ENCODE assay signal across 8 cellular contexts in the genomic region with DNA sequence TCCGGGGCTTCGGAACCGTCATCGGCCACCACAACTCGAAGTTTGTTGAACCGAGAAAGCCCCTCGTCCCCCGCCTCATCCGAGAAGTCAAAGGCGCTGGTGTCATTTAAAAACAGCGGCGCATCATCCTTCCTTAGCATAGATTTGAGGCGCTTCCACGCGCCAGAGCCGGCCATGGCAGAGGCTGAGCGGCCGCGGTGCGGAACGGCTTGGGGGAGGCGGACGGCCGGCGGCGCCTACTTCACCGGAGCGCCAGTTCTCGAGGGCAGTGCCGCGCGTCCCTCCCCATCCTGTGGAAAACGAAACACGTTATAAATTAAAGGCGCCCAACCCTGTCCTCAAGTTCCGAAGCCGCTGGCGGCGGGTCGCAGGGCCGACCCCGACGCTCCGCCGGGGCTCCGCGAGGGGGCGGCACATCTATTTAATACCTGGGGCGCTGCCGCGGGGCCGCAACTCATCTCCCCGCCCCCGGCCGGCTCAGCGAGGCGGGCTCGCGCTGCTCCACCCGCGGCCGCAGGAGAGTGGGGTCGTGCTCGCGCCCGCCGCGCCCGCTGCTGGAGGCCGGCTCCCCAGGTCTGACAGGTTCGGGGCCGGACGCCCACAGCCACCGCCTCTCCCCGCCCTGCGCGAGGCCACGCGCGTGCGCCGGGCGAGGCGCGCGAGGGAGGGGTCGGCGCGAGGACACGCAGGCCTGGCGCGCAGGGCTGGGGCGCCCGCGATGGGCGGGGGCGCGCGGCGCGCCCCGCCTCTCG. TPM values are rescaled to one million over a fixed set of nuclear protein-coding genes. Genes with fewer than 3 reads are reported as not detected.
DNase-seq lines count a peak whose midpoint lies in the region; ATAC-seq and TF ChIP-seq lines count a peak whose summit lies in the region.

SLC30A4 (minus strand) TSS at position 577 of the 752 bp plus-strand sequence; CDS start at position 176, 401 bp downstream.

- CTCF ChIA-PET in Caco-2 (lab: Charles Lee): interaction anchor here (0.6 to 1.5 kb wide), 3 partner anchors 20 to 89 kb away, joined by 4 to 7 read pairs (median 6); no protein-coding TSS in a partner anchor

- peaks cover 6% of the 10 kb centered on the region; the same call in 1 of the 2 replicates for H3K4me1 ChIP-seq in Caco-2
- no peaks in the 10 kb centered on the region for H3K4me1 ChIP-seq in iPS DF 6.9 (ENCODE audit: control insufficient read depth, insufficient read depth, low read length)
- H3K4me1 ChIP-seq in gastrocnemius medialis: peaks cover 14 to 17% of the 10 kb centered on the region in 2 donors

- TF ChIP-seq POLR2A in gastrocnemius medialis (IDR thresholded peaks at IDR 0.05): peak; percentile 57 to 62

- TF ChIP-seq CTCF in Caco-2 (IDR thresholded peaks at IDR 0.05; ENCODE audit: insufficient read depth in 1 of 2, low read depth in 1 of 2, low read length in 1 of 2, severe bottlenecking in 1 of 2, unreplicated experiment in 1 of 2) (peak; percentile 26 to 37), astrocyte of the spinal cord (IDR thresholded peaks at IDR 0.05; ENCODE audit: low read depth, low read length) (peak; percentile 32), gastrocnemius medialis (IDR thresholded peaks at IDR 0.05 in 4 of 5, conservative IDR thresholded peaks at IDR 0.05 in 1 of 5) (peak in 4 of 5 experiments; percentile 6 to 54 (median 46))

- H3K4me3 ChIP-seq in Caco-2 (ENCODE audit: low read depth, low read length) (peak within 1 kb of the TSS; percentile 71), astrocyte of the spinal cord (ENCODE audit: low read depth, low read length) (peak within 1 kb of the TSS; percentile 70), iPS DF 6.9 (ENCODE audit: low read length) (peak within 1 kb of the TSS; percentile 46; the same call in 1 of the 2 replicates), gastrocnemius medialis (peak within 1 kb of the TSS; percentile 69 to 86 (median 78))

- H3K4me1 Mint-ChIP-seq in Caco-2 (ENCODE audit: low read depth, unreplicated experiment): peaks cover 19% of the 10 kb centered on the region

- H3K27ac ChIP-seq in iPS DF 6.9 (ENCODE audit: low read length) (no peak within 1 kb of the TSS), gastrocnemius medialis (peak within 1 kb of the TSS; percentile 78 to 81 (median 80))

- H3K9me3 ChIP-seq in Caco-2: no peaks in the 10 kb centered on the region
- no peaks in the 10 kb centered on the region for H3K9me3 ChIP-seq in iPS DF 6.9 (ENCODE audit: control insufficient read depth, insufficient read depth, low read length)
- H3K9me3 ChIP-seq in gastrocnemius medialis: no peaks in the 10 kb centered on the region

- DNase-seq in Caco-2 (peak; percentile 50 to 70), HS-5 (ENCODE audit: low read depth) (peak; percentile 15), T-helper 9 cell (peak; percentile 51), astrocyte of the spinal cord (ENCODE audit: low read depth, low spot score) (peak; percentile 54), iPS DF 6.9 (ENCODE audit: low read depth, low spot score) (no peak), gastrocnemius medialis (peak; percentile 20 to 46), NCI-H187 (lab: John Stamatoyannopoulos, UW) (no peak)

- POLR2A ChIA-PET in Caco-2 (lab: Charles Lee): no interaction called here

- ATAC-seq in GM19467 (IDR thresholded peaks at IDR 0.05; ENCODE audit: unreplicated experiment): peak; percentile 71
- ATAC-seq in gastrocnemius medialis: peak; percentile 87 to 88

- peaks cover 4% of the 10 kb centered on the region for H3K27me3 Mint-ChIP-seq in Caco-2 (ENCODE audit: insufficient read depth, unreplicated experiment)

- H3K27me3 ChIP-seq in Caco-2 (replicated peaks; ENCODE audit: control insufficient read depth, insufficient read depth, low read length) (no peaks in the 10 kb centered on the region), iPS DF 6.9 (ENCODE audit: control insufficient read depth, insufficient read depth, low read length) (peaks cover 28% of the 10 kb centered on the region), gastrocnemius medialis (no peaks in the 10 kb centered on the region)

- intact Hi-C loops in Caco-2 (cut with micrococcal nuclease; ENCODE audit: unreplicated experiment) (loop anchor here (1.0 to 2.0 kb wide), 3 partner anchors 52 to 92 kb away; no protein-coding TSS in a partner anchor), gastrocnemius medialis (cut with DNase I; ENCODE audit: low total_unique reads) (loop anchor here (1.0 kb wide), 2 partner anchors 65 to 92 kb away; partner anchors contain the start of gene BLOC1S6)

- no peak within 1 kb of the TSS for H3K27ac Mint-ChIP-seq in Caco-2 (ENCODE audit: unreplicated experiment)

- H3K4me3 Mint-ChIP-seq in Caco-2 (ENCODE audit: unreplicated experiment): peak within 1 kb of the TSS; percentile 84

- no peaks in the 10 kb centered on the region for H3K9me3 Mint-ChIP-seq in Caco-2 (ENCODE audit: unreplicated experiment)

- WGBS in iPS DF 6.9 (ENCODE audit: insufficient coverage, insufficient read length): no CpG with 5 or more reads among the region's 103 CpGs

- in situ Hi-C loops in astrocyte of the spinal cord (cut with HindIII; ENCODE audit: low sequenced_read_pairs): no loop called here
- in situ Hi-C loops in gastrocnemius medialis (cut with MboI; ENCODE audit: low sequenced_read_pairs in 4 of 4): loop anchor here in 1 of 4 donors (10.0 kb wide), 1 partner anchor 92 kb away; no protein-coding TSS in a partner anchor

- H3K36me3 ChIP-seq in Caco-2 (ENCODE audit: control insufficient read depth, insufficient read depth, low read length): no peaks in the 10 kb centered on the region
- no peaks in the 10 kb centered on the region for H3K36me3 ChIP-seq in iPS DF 6.9 (ENCODE audit: control insufficient read depth, insufficient read depth, low read length)
- H3K36me3 ChIP-seq in gastrocnemius medialis: no peaks in the 10 kb centered on the region

- no peaks in the 10 kb centered on the region for H3K36me3 Mint-ChIP-seq in Caco-2 (ENCODE audit: insufficient read depth, unreplicated experiment)

- no TSS peak for BruUV-seq in Caco-2 (replicated peaks; lab: Mats Ljungman, UMichigan)

RNA-seq across cellular contexts. Expression of gene SLC30A4, which starts in this region (rescaled TPM):
- total RNA-seq in Caco-2 (2022): 0.61 and 1.2 TPM in 2 replicates
- 1 to 10 TPM; 1.4 to 2.3 (median 1.7) TPM for total RNA-seq in gastrocnemius medialis

Comparison
In these comparisons a context has a peak if more than half of its experiments do, and no peak if none do; other contexts are left out.
1. DNase-seq: peak in Caco-2 (2 of 2), HS-5 (single experiment), T-helper 9 cell (single experiment), astrocyte of the spinal cord (single experiment) and gastrocnemius medialis (2 of 2); none in iPS DF 6.9 (single experiment) and NCI-H187 (0 of 2).
2. Peak in every context shown above with its lines, with median percentiles within 50 percentile points of each other: H3K4me3 ChIP-seq and CTCF ChIP-seq.